Comparison of ENCODE assay signal across 8 cellular contexts in the genomic region with DNA sequence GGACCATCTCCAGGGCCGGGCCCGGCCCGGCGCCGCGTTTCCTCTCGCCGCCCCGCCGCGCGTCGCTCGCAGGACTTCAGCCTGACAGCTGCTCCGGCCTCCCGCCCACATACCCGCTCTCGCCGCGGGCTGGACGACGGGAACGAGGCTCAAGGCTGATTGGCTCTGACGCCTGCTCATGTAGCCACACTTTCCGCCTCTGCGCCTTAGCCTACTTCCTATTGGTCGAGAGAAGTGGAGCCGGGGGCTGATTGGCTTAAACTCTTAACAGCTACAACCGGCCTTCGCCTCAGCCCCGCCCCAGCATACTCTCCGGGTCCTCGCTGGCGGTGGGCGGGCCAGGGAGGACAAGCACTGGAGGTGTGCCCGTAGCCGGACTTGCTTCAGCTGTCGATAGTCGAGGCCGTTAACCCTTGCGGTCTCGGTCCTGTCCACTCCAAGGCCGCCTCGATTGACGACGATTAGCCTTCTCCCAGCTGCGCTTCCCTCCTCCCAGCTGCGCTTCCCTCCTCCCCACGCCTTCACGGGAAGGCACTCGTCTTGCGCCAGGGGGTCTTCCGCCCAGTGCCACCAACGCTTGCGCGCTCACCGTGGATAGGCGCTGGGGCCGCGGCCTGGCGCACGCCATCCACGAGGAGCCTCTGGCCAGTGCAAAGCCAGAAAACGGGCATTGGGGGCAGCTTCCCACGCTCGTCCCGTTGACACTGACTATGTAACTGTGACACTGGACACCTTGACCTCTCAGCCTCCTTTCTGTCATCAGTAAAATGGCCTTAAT. TPM values are rescaled to one million over a fixed set of nuclear protein-coding genes. Genes with fewer than 3 reads are reported as not detected.
DNase-seq lines count a peak whose midpoint lies in the region; ATAC-seq and TF ChIP-seq lines count a peak whose summit lies in the region.

A gene (minus strand): TSS at position 86 of the 778 bp plus-strand sequence. CDS start 79 bp downstream, at position 7.

- H3K4me3 Mint-ChIP-seq in activated CD4-positive, alpha-beta T cell treated with anti-CD3 and anti-CD28 coated beads, Interleukin-2, amount 10 ng/mL, durations not matched to agents 24 days and 14 days = peak within 1 kb of the TSS; percentile 94

- H3K27me3 ChIP-seq in BE2C (no peaks in the 10 kb centered on the region), layer of hippocampus (ENCODE audit: control insufficient read depth, insufficient read depth, low read length) (no peaks in the 10 kb centered on the region)

- no peak for TF ChIP-seq CTCF in BE2C (IDR thresholded peaks at IDR 0.05; ENCODE audit: low read depth, low read length)
- no peak for TF ChIP-seq CTCF in coronary artery (IDR thresholded peaks at IDR 0.05)

- H3K4me3 ChIP-seq in BE2C (ENCODE audit: low read depth, low read length) (peak within 1 kb of the TSS; percentile 84), coronary artery (peak within 1 kb of the TSS; percentile 92)

- intact Hi-C loops in activated CD4-positive, alpha-beta T cell treated with anti-CD3 and anti-CD28 coated beads, Interleukin-2, amount 10 ng/mL, durations not matched to agents 24 days and 14 days (cut with micrococcal nuclease) = loop anchor here (1.0 to 5.0 kb wide), 5 partner anchors 19 to 1224 kb away; a partner anchor contains a TSS

- no peaks in the 10 kb centered on the region for H3K27me3 Mint-ChIP-seq in activated CD4-positive, alpha-beta T cell treated with anti-CD3 and anti-CD28 coated beads, Interleukin-2, amount 10 ng/mL, durations not matched to agents 24 days and 14 days

- peaks cover 31% of the 10 kb centered on the region for H3K36me3 Mint-ChIP-seq in activated CD4-positive, alpha-beta T cell treated with anti-CD3 and anti-CD28 coated beads, Interleukin-2, amount 10 ng/mL, durations not matched to agents 24 days and 14 days (ENCODE audit: low read depth)

- DNase-seq in BE2C (peak; percentile 93), GM19240 (ENCODE audit: insufficient read length, low spot score) (peak; percentile 89), NCI-H526 (lab: John Stamatoyannopoulos, UW) (peak; percentile 98 to 99), coronary artery (ENCODE audit: low spot score) (peak; percentile 100)
- DNase-seq in activated CD4-positive, alpha-beta T cell treated with anti-CD3 and anti-CD28 coated beads, Interleukin-2, amount 10 ng/mL, durations not matched to agents 24 days and 14 days = peak; percentile 99
- DNase-seq in stimulated activated CD4-positive, alpha-beta T cell treated with anti-CD3 and anti-CD28 coated beads, Interleukin-1b, Interleukin-23, amount 100 ng/mL, for 4 hours (ENCODE audit: low read depth in 2 of 2) = peak; percentile 77 to 84

- no peaks in the 10 kb centered on the region for H3K36me3 ChIP-seq in BE2C

- H3K9me3 ChIP-seq in BE2C = no peaks in the 10 kb centered on the region

- peak; percentile 87 for ATAC-seq in HG03460 (IDR thresholded peaks at IDR 0.05; ENCODE audit: unreplicated experiment)

- peaks cover 36% of the 10 kb centered on the region for H3K4me1 Mint-ChIP-seq in activated CD4-positive, alpha-beta T cell treated with anti-CD3 and anti-CD28 coated beads, Interleukin-2, amount 10 ng/mL, durations not matched to agents 24 days and 14 days

- no peaks in the 10 kb centered on the region for H3K9me3 Mint-ChIP-seq in activated CD4-positive, alpha-beta T cell treated with anti-CD3 and anti-CD28 coated beads, Interleukin-2, amount 10 ng/mL, durations not matched to agents 24 days and 14 days

- no peaks in the 10 kb centered on the region for H3K4me1 ChIP-seq in BE2C

- peak within 1 kb of the TSS; percentile 95 for H3K27ac Mint-ChIP-seq in activated CD4-positive, alpha-beta T cell treated with anti-CD3 and anti-CD28 coated beads, Interleukin-2, amount 10 ng/mL, durations not matched to agents 24 days and 14 days

- H3K27ac ChIP-seq in coronary artery (peak within 1 kb of the TSS; percentile 96 to 97), layer of hippocampus (ENCODE audit: low read depth, low read length) (peak within 1 kb of the TSS; percentile 96)

RNA-seq across cellular contexts. Expression of the gene that starts here (rescaled TPM):
- polyA plus RNA-seq in BE2C (2012; ENCODE audit: insufficient read depth, insufficient read length, low read depth) = 30.7 TPM
- total RNA-seq in activated CD4-positive, alpha-beta T cell treated with anti-CD3 and anti-CD28 coated beads, Interleukin-2, amount 10 ng/mL, durations not matched to agents 24 days and 14 days = 14.8 and 15.9 TPM in 2 replicates

Comparison
In these comparisons a context has a peak if more than half of its experiments do, and no peak if none do; other contexts are left out.
1. Peak in every context shown above with its lines: DNase-seq, ATAC-seq, H3K4me3 ChIP-seq and H3K27ac ChIP-seq.